In genomic region chr10:95881316-95881715, GRCh38 we compare ENCODE assay signal across 23 cellular contexts. TPM values are rescaled to one million over a fixed set of nuclear protein-coding genes. Genes with fewer than 3 reads are reported as not detected.
DNase-seq lines count a peak whose midpoint lies in the region; ATAC-seq, FAIRE-seq and TF ChIP-seq lines count a peak whose summit lies in the region.
"Had no signal": no experiment of that assay in that cellular context is flagged by ENCODE, and none has a peak within 500 bp of the region (broad histone marks: within the 10 kb centered on the region; RNA-seq: fewer than 3 reads in every experiment).

No MANE protein-coding gene starts in this region.

- no peak for ATAC-seq in pancreas
- peak; percentile 74 for ATAC-seq in aorta (ENCODE audit: low FRiP score)
- no peak for ATAC-seq in HG02852 (IDR thresholded peaks at IDR 0.05; ENCODE audit: unreplicated experiment)
- ATAC-seq in GM18907 (IDR thresholded peaks at IDR 0.05; ENCODE audit: unreplicated experiment): no peak
- ATAC-seq: CD8-positive, alpha-beta T cell; HepG2 had no signal

- no peaks in the 10 kb centered on the region for H3K36me3 ChIP-seq in pancreas
- no peaks in the 10 kb centered on the region for H3K36me3 ChIP-seq in aorta (ENCODE audit: control insufficient read depth in 1 of 2, insufficient read depth in 2 of 2, low read length in 1 of 2)
- no peaks in the 10 kb centered on the region; the same call in 1 of the 2 replicates for H3K36me3 ChIP-seq in BE2C

- no peak overlapping the region for H3K4me3 ChIP-seq in coronary artery
- no peak overlapping the region for H3K4me3 ChIP-seq in pancreas
- no peak overlapping the region for H3K4me3 ChIP-seq in aorta (ENCODE audit: low read length in 2 of 2)
- H3K4me3 ChIP-seq in BE2C (ENCODE audit: low read depth, low read length): no peak overlapping the region

- H3K27me3 ChIP-seq in pancreas (no peaks in the 10 kb centered on the region), aorta (ENCODE audit: control insufficient read depth in 1 of 2, insufficient read depth in 2 of 2, low read length in 1 of 2) (no peaks in the 10 kb centered on the region), BE2C (no peaks in the 10 kb centered on the region)

- TF ChIP-seq CTCF in coronary artery (IDR thresholded peaks at IDR 0.05) (no peak), pancreas (IDR thresholded peaks at IDR 0.05) (no peak), BE2C (IDR thresholded peaks at IDR 0.05; ENCODE audit: low read depth, low read length) (no peak)

- H3K9me3 ChIP-seq in pancreas (no peaks in the 10 kb centered on the region), aorta (ENCODE audit: control insufficient read depth, low read length) (no peaks in the 10 kb centered on the region), BE2C (no peaks in the 10 kb centered on the region)

- intact Hi-C loops in pancreas (cut with DNase I): no loop called here
- intact Hi-C loops in aorta (cut with DNase I): no loop called here

- no peaks in the 10 kb centered on the region for H3K4me1 ChIP-seq in pancreas
- H3K4me1 ChIP-seq in aorta (ENCODE audit: control insufficient read depth in 1 of 2, insufficient read depth in 2 of 2, low read length in 2 of 2): peaks cover 0 to 7% of the 10 kb centered on the region in 2 donors
- H3K4me1 ChIP-seq in BE2C: no peaks in the 10 kb centered on the region

- DNase-seq in coronary artery (ENCODE audit: low spot score): no peak
- peak; percentile 14 for DNase-seq in hepatic stellate cell (ENCODE audit: low spot score)
- no peak for DNase-seq in pancreas
- DNase-seq in aorta: no peak
- DNase-seq in BE2C: no peak
- DNase-seq: CD8-positive, alpha-beta T cell; DND-41; GF-D8; NCI-H1092; NCI-H1694; NCI-H2107; NCI-H226; NCI-H526 treated with DMSO at 0.1 percent for 48 hours; RPMI8226 had no signal

- peak; percentile 75 for FAIRE-seq in pancreas (lab: Jason Lieb, UNC)
- FAIRE-seq: D721Med, H1, HepG2 had no signal

- H3K27ac ChIP-seq in coronary artery (peak overlapping the region; percentile 48 to 76), pancreas (no peak overlapping the region), aorta (ENCODE audit: low read depth in 1 of 2, low read length in 2 of 2) (peak overlapping the region in 1 of 2 donors; percentile 96)
- H3K27ac ChIP-seq: KMS-11 had no signal

RNA-seq across cellular contexts. Expression of gene CC2D2B, which starts 26.5 kb away (rescaled TPM):
- total RNA-seq in pancreas: under 1 TPM in 4 of 6 donors, not detected in 2; 0.09 to 0.55 (median 0.35) TPM
- under 1 TPM; 0.38 to 0.47 TPM for polyA plus RNA-seq in pancreas
- total RNA-seq in aorta: 10 to 100 TPM; 11.8 to 12.2 TPM
- polyA plus RNA-seq in aorta: 1 to 10 TPM in 1 of 2 donors, under 1 TPM in 1; 0.13 to 2.5 TPM
- polyA plus RNA-seq in BE2C (2012; ENCODE audit: insufficient read depth, insufficient read length, low read depth): 0.68 TPM
- total RNA-seq: CD8-positive, alpha-beta T cell; MCF 10A had no signal
- polyA plus RNA-seq: AG04450, BJ, HepG2 had no signal

Comparison
In these comparisons a context has a peak if more than half of its experiments do, and no peak if none do; other contexts are left out.
1. H3K27ac ChIP-seq: peak in coronary artery (2 of 2); none in pancreas (0 of 4).
2. RNA of gene CC2D2B, which starts 26.5 kb away (total RNA-seq): 11.8 to 12.2 TPM in aorta; 0.09 to 0.55 TPM in pancreas; every median in the first group is over 4 times any median in the second.